Comparison of ENCODE assay signal across 35 cellular contexts in genomic region chr6:131255434-131255833, GRCh38.
DNase-seq lines count a peak whose midpoint lies in the region; ATAC-seq and TF ChIP-seq lines count a peak whose summit lies in the region.
"Had no signal": no experiment of that assay in that cellular context is flagged by ENCODE, and none has a peak within 500 bp of the region (broad histone marks: within the 10 kb centered on the region; RNA-seq: fewer than 3 reads in every experiment).

No MANE protein-coding gene starts in this region.

- H3K4me3 ChIP-seq in skeletal muscle cell (ENCODE audit: low read depth, low read length) (no peak overlapping the region), right lobe of liver (no peak overlapping the region)
- H3K4me3 ChIP-seq: cardiac muscle cell, colonic mucosa, left ventricle myocardium inferior, right atrium auricular region, suprapubic skin, upper lobe of left lung had no signal

- TF ChIP-seq POLR2A in right lobe of liver (IDR thresholded peaks at IDR 0.05) (no peak), erythroblast (IDR thresholded peaks at IDR 0.05; ENCODE audit: low read length) (no peak)

- peaks cover 49% of the 10 kb centered on the region for H3K4me1 Mint-ChIP-seq in activated naive CD4-positive, alpha-beta T cell treated with anti-CD3 and anti-CD28 coated beads for 36 hours (ENCODE audit: low read depth)
- peaks cover 10% of the 10 kb centered on the region for H3K4me1 Mint-ChIP-seq in activated naive CD4-positive, alpha-beta T cell treated with anti-CD3 and anti-CD28 coated beads, Interleukin-2, amount 10 ng/mL, durations not matched to agents 7 days and 5 days
- H3K4me1 Mint-ChIP-seq in WTC11: peaks cover 43% of the 10 kb centered on the region
- H3K4me1 Mint-ChIP-seq: activated CD4-positive, alpha-beta memory T cell treated with anti-CD3 and anti-CD28 coated beads, Interleukin-2, amount 10 ng/mL, durations not matched to agents 7 days and 5 days had no signal

- DNase-seq in activated naive CD4-positive, alpha-beta T cell treated with anti-CD3 and anti-CD28 coated beads for 36 hours: peak; percentile 32
- DNase-seq in activated naive CD4-positive, alpha-beta T cell treated with anti-CD3 and anti-CD28 coated beads, Interleukin-2, amount 10 ng/mL, durations not matched to agents 7 days and 5 days: no peak
- DNase-seq in MV-4-11 (lab: John Stamatoyannopoulos, UW): peak; percentile 52
- no peak for DNase-seq in WTC11 (ENCODE audit: low spot score)
- DNase-seq in skeletal muscle cell (ENCODE audit: low read depth): peak; percentile 32
- DNase-seq in right lobe of liver: no peak
- DNase-seq in erythroblast (lab: John Stamatoyannopoulos, UW): no peak
- DNase-seq in AG08395 (ENCODE audit: low spot score): no peak
- DNase-seq: activated CD4-positive, alpha-beta memory T cell treated with anti-CD3 and anti-CD28 coated beads, Interleukin-2, amount 10 ng/mL, durations not matched to agents 7 days and 5 days; activated CD8-positive, alpha-beta memory T cell treated with anti-CD3 and anti-CD28 coated beads, Interleukin-2, amount 50 U/mL, for 4 hours; AML-193; aorta; colonic mucosa; DMS79; effector CD4-positive, alpha-beta T cell; GDM1; HCEC 1CT; head of caudate nucleus; Karpas-422; left ventricle myocardium inferior; mesendoderm; NCI-H1436 treated with DMSO at 0.1 percent for 48 hours; NCI-H2081 treated with DMSO at 0.1 percent for 48 hours; NCI-H2227 treated with DMSO at 0.1 percent for 48 hours; NCI-H774; stimulated activated CD4-positive, alpha-beta T cell treated with anti-CD3 and anti-CD28 coated beads, Interleukin-1b, Interleukin-23, amount 100 ng/mL, for 48 hours; stimulated activated naive CD4-positive, alpha-beta T cell treated with Interleukin-2 at 50 U/mL for 16 hours; SW 1271; upper lobe of left lung had no signal

- no peak overlapping the region for H3K4me3 Mint-ChIP-seq in activated naive CD4-positive, alpha-beta T cell treated with anti-CD3 and anti-CD28 coated beads for 36 hours
- H3K4me3 Mint-ChIP-seq in activated naive CD4-positive, alpha-beta T cell treated with anti-CD3 and anti-CD28 coated beads, Interleukin-2, amount 10 ng/mL, durations not matched to agents 7 days and 5 days: no peak overlapping the region
- no peak overlapping the region for H3K4me3 Mint-ChIP-seq in WTC11
- H3K4me3 Mint-ChIP-seq: activated CD4-positive, alpha-beta memory T cell treated with anti-CD3 and anti-CD28 coated beads, Interleukin-2, amount 10 ng/mL, durations not matched to agents 7 days and 5 days; activated naive CD4-positive, alpha-beta T cell treated with anti-CD3 and anti-CD28 coated beads, Interleukin-2, amount 50 U/mL, for 24 hours had no signal

- H3K27me3 Mint-ChIP-seq in activated naive CD4-positive, alpha-beta T cell treated with anti-CD3 and anti-CD28 coated beads for 36 hours (ENCODE audit: low read depth): no peaks in the 10 kb centered on the region
- H3K27me3 Mint-ChIP-seq in activated naive CD4-positive, alpha-beta T cell treated with anti-CD3 and anti-CD28 coated beads, Interleukin-2, amount 10 ng/mL, durations not matched to agents 7 days and 5 days: no peaks in the 10 kb centered on the region
- H3K27me3 Mint-ChIP-seq in WTC11 (ENCODE audit: low read depth): no peaks in the 10 kb centered on the region; the same call in 1 of the 2 replicates
- H3K27me3 Mint-ChIP-seq: activated CD4-positive, alpha-beta memory T cell treated with anti-CD3 and anti-CD28 coated beads, Interleukin-2, amount 10 ng/mL, durations not matched to agents 7 days and 5 days; activated naive CD4-positive, alpha-beta T cell treated with anti-CD3 and anti-CD28 coated beads, Interleukin-2, amount 50 U/mL, for 24 hours had no signal

- CTCF ChIA-PET in activated naive CD4-positive, alpha-beta T cell treated with anti-CD3 and anti-CD28 coated beads for 36 hours (lab: Charles Lee): no interaction called here
- CTCF ChIA-PET in activated naive CD4-positive, alpha-beta T cell treated with anti-CD3 and anti-CD28 coated beads, Interleukin-2, amount 10 ng/mL, durations not matched to agents 7 days and 5 days (lab: Charles Lee): no interaction called here
- CTCF ChIA-PET in WTC11 (lab: Charles Lee): interaction anchor here (1.0 to 1.3 kb wide), 2 partner anchors 56 to 204 kb away, joined by 3 to 5 read pairs; no protein-coding TSS in a partner anchor

- no peak overlapping the region for H3K27ac ChIP-seq in right lobe of liver
- H3K27ac ChIP-seq: cardiac muscle cell, colonic mucosa, left ventricle myocardium inferior, right atrium auricular region, suprapubic skin, upper lobe of left lung had no signal

- no peaks in the 10 kb centered on the region for H3K36me3 ChIP-seq in right lobe of liver
- H3K36me3 ChIP-seq: cardiac muscle cell, colonic mucosa, left ventricle myocardium inferior, right atrium auricular region, suprapubic skin, upper lobe of left lung had no signal

- ATAC-seq in WTC11: peak; percentile 37
- ATAC-seq in right lobe of liver: no peak
- ATAC-seq: activated CD4-positive, CD25-positive, alpha-beta regulatory T cell treated with anti-CD3 and anti-CD28 coated beads, Interleukin-2, amount 50 U/mL, for 24 hours; HepG2 had no signal

- peaks cover 9% of the 10 kb centered on the region for H3K36me3 Mint-ChIP-seq in activated naive CD4-positive, alpha-beta T cell treated with anti-CD3 and anti-CD28 coated beads for 36 hours (ENCODE audit: low read depth)
- H3K36me3 Mint-ChIP-seq in activated naive CD4-positive, alpha-beta T cell treated with anti-CD3 and anti-CD28 coated beads, Interleukin-2, amount 10 ng/mL, durations not matched to agents 7 days and 5 days: peaks cover 7% of the 10 kb centered on the region
- H3K36me3 Mint-ChIP-seq in WTC11: peaks cover 13% of the 10 kb centered on the region

- intact Hi-C loops in activated naive CD4-positive, alpha-beta T cell treated with anti-CD3 and anti-CD28 coated beads for 36 hours (cut with micrococcal nuclease): no loop called here
- intact Hi-C loops in right lobe of liver (cut with DNase I): no loop called here

- no peak overlapping the region for H3K27ac Mint-ChIP-seq in activated naive CD4-positive, alpha-beta T cell treated with anti-CD3 and anti-CD28 coated beads for 36 hours
- H3K27ac Mint-ChIP-seq in activated naive CD4-positive, alpha-beta T cell treated with anti-CD3 and anti-CD28 coated beads, Interleukin-2, amount 10 ng/mL, durations not matched to agents 7 days and 5 days: no peak overlapping the region
- no peak overlapping the region for H3K27ac Mint-ChIP-seq in WTC11
- H3K27ac Mint-ChIP-seq: activated CD4-positive, alpha-beta memory T cell treated with anti-CD3 and anti-CD28 coated beads, Interleukin-2, amount 10 ng/mL, durations not matched to agents 7 days and 5 days had no signal

- POLR2A ChIA-PET in WTC11 (lab: Charles Lee): no interaction called here

- TF ChIP-seq CTCF in WTC11 (IDR thresholded peaks at IDR 0.05) (no peak), right lobe of liver (IDR thresholded peaks at IDR 0.05) (no peak)

- no peaks in the 10 kb centered on the region for H3K9me3 ChIP-seq in right lobe of liver
- H3K9me3 ChIP-seq: colonic mucosa, left ventricle myocardium inferior, right atrium auricular region, suprapubic skin had no signal

- H3K4me1 ChIP-seq in right lobe of liver: peaks cover 0 to 2% (median 0%) of the 10 kb centered on the region in 4 donors

- H3K27me3 ChIP-seq in right lobe of liver: no peaks in the 10 kb centered on the region
- H3K27me3 ChIP-seq: cardiac muscle cell, colonic mucosa, right atrium auricular region, suprapubic skin, upper lobe of left lung had no signal

- peaks cover 5% of the 10 kb centered on the region for H3K9me3 Mint-ChIP-seq in activated naive CD4-positive, alpha-beta T cell treated with anti-CD3 and anti-CD28 coated beads for 36 hours
- H3K9me3 Mint-ChIP-seq in activated naive CD4-positive, alpha-beta T cell treated with anti-CD3 and anti-CD28 coated beads, Interleukin-2, amount 10 ng/mL, durations not matched to agents 7 days and 5 days: peaks cover 5% of the 10 kb centered on the region
- H3K9me3 Mint-ChIP-seq in WTC11: peaks cover 6% of the 10 kb centered on the region
- H3K9me3 Mint-ChIP-seq: activated naive CD4-positive, alpha-beta T cell treated with anti-CD3 and anti-CD28 coated beads, Interleukin-2, amount 50 U/mL, for 24 hours had no signal

TF ChIP-seq in WTC11, 78 proteins besides CTCF, POLR2A, EP300 and RAD21 (continues in another document):
- TF ChIP-seq E2F1 (CRISPR knock-in tag; IDR thresholded peaks at IDR 0.05) (no peak), NFATC4 (CRISPR knock-in tag; IDR thresholded peaks at IDR 0.05) (no peak), PREB (CRISPR knock-in tag; IDR thresholded peaks at IDR 0.05; ENCODE audit: borderline replicate concordance) (no peak), CDX4 (CRISPR knock-in tag; IDR thresholded peaks at IDR 0.05; ENCODE audit: borderline replicate concordance) (no peak), KAT7 (CRISPR knock-in tag; IDR thresholded peaks at IDR 0.05; ENCODE audit: borderline replicate concordance) (no peak), MAX (CRISPR knock-in tag; IDR thresholded peaks at IDR 0.05) (no peak)

Comparison
In these comparisons a context has a peak if more than half of its experiments do, and no peak if none do; other contexts are left out.
1. DNase-seq: peak in activated naive CD4-positive, alpha-beta T cell treated with anti-CD3 and anti-CD28 coated beads for 36 hours (single experiment), MV-4-11 (single experiment) and skeletal muscle cell (single experiment); none in activated naive CD4-positive, alpha-beta T cell treated with anti-CD3 and anti-CD28 coated beads, Interleukin-2, amount 10 ng/mL, durations not matched to agents 7 days and 5 days (single experiment), WTC11 (single experiment), right lobe of liver (0 of 3), erythroblast (0 of 2) and AG08395 (single experiment).